ENCODE assay signal across 8 cellular contexts in the genomic region with DNA sequence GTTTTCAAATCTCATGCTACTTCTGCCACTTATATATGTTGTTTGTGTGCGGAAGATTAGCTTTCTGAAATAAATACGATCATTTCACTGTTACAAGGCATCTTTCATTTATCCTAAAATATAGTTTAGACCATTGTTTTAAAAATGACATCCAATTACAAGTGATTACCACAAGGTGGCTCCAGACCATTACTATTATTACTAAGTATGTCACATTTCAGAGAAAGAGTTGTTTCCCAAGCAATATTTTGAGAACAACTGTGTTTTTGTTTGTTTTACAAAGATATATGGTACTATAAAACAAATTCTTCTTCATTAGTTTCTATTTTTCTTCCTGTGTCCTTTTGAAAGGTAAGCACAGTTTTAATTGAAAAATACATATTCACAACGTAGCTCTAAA.
DNase-seq lines count a peak whose midpoint lies in the region; ATAC-seq and TF ChIP-seq lines count a peak whose summit lies in the region.

No MANE protein-coding gene starts in this region.

- TF ChIP-seq EP300 in esophagus muscularis mucosa (IDR thresholded peaks at IDR 0.05), result no peak

- H3K4me2 ChIP-seq in HCT116 (ENCODE audit: low read length), result no peak overlapping the region

- H3K9me2 ChIP-seq in HCT116 (ENCODE audit: insufficient read depth), result no peaks in the 10 kb centered on the region

- TF ChIP-seq CTCF in HCT116 (IDR thresholded peaks at IDR 0.05 in 2 of 3, conservative IDR thresholded peaks at IDR 0.05 in 1 of 3; ENCODE audit: borderline replicate concordance in 1 of 3, insufficient read depth in 1 of 3, low read depth in 2 of 3, low read length in 2 of 3) (peak; percentile 42 to 86 (median 81)), esophagus muscularis mucosa (IDR thresholded peaks at IDR 0.05) (peak; percentile 65 to 70 (median 69))

- no peaks in the 10 kb centered on the region for H3K9me3 ChIP-seq in HCT116 (ENCODE audit: control insufficient read depth in 1 of 2, insufficient read depth in 1 of 2, low read depth in 1 of 2, low read length in 2 of 2)
- H3K9me3 ChIP-seq in esophagus muscularis mucosa, result no peaks in the 10 kb centered on the region

- H3K27me3 ChIP-seq in HCT116 (ENCODE audit: insufficient read depth, low read length) (no peaks in the 10 kb centered on the region), esophagus muscularis mucosa (no peaks in the 10 kb centered on the region)

- H3K79me2 ChIP-seq in HCT116 (ENCODE audit: insufficient read depth, low read length), result no peaks in the 10 kb centered on the region

- intact Hi-C loops in HCT116 (cut with micrococcal nuclease) (loop anchor here (1.0 to 10.0 kb wide), 7 partner anchors 266 to 1229 kb away; no protein-coding TSS in a partner anchor), esophagus muscularis mucosa (cut with DNase I) (loop anchor here (5.0 kb wide), 1 partner anchor 741 kb away; no protein-coding TSS in a partner anchor)

- POLR2A ChIA-PET in HCT116 (lab: Charles Lee), result no interaction called here

- DNase-seq in COLO829 (ENCODE audit: low spot score), result peak; percentile 69
- peak; percentile 31 for DNase-seq in HCT116 (ENCODE audit: low read depth, low spot score)
- DNase-seq in OCI-M1 (lab: John Stamatoyannopoulos, UW), result peak; percentile 59
- DNase-seq in esophagus muscularis mucosa (ENCODE audit: extremely low spot score), result no peak
- DNase-seq in renal cortical epithelial cell (ENCODE audit: low read depth), result peak; percentile 56
- DNase-seq in HuH-7 (ENCODE audit: low spot score), result no peak

- no peak overlapping the region for H3K27ac ChIP-seq in HCT116 (ENCODE audit: low read depth, low read length)
- H3K27ac ChIP-seq in esophagus muscularis mucosa (replicated peaks in 1 of 4), result no peak overlapping the region

- no peak overlapping the region for H3K27ac Mint-ChIP-seq in stimulated activated memory B cell treated with anti-CD40 and anti-IgM and Interleukin-4, amounts not matched to agents 10 μg/mL and 1 μg/mL and 100 μg/mL, for 72 hours

- no TSS peak for BruUV-seq in HCT116 (replicated peaks; lab: Mats Ljungman, UMichigan)

- no peaks in the 10 kb centered on the region for H3K36me3 ChIP-seq in HCT116 (ENCODE audit: control insufficient read depth in 1 of 2, insufficient read depth in 2 of 2, low read length in 2 of 2)
- no peaks in the 10 kb centered on the region for H3K36me3 ChIP-seq in esophagus muscularis mucosa

- TF ChIP-seq RAD21 in HCT116 (IDR thresholded peaks at IDR 0.05; ENCODE audit: low read depth), result peak; percentile 87

- 53% methylated on average over 3 of the region's 3 CpGs for WGBS in esophagus muscularis mucosa

- RAD21 ChIA-PET in HCT116 (lab: Charles Lee; ENCODE audit: low non-redundant PET in 1 of 2, low total read pairs in 2 of 2, uncharacterized antibody in 2 of 2, unreplicated experiment in 2 of 2), result no interaction called here

- H3K27me3 Mint-ChIP-seq in stimulated activated memory B cell treated with anti-CD40 and anti-IgM and Interleukin-4, amounts not matched to agents 10 μg/mL and 1 μg/mL and 100 μg/mL, for 72 hours, result no peaks in the 10 kb centered on the region

- CTCF ChIA-PET in HCT116 (lab: Charles Lee), result interaction anchor here (0.9 to 1.9 kb wide), 6 partner anchors 15 to 945 kb away, joined by 3 to 5 read pairs (median 3); no protein-coding TSS in a partner anchor

- no peaks in the 10 kb centered on the region for H3K9me3 Mint-ChIP-seq in stimulated activated memory B cell treated with anti-CD40 and anti-IgM and Interleukin-4, amounts not matched to agents 10 μg/mL and 1 μg/mL and 100 μg/mL, for 72 hours

- H3K4me1 ChIP-seq in HCT116 (ENCODE audit: control insufficient read depth in 1 of 2, insufficient read depth in 2 of 2, low read length in 2 of 2) (peaks cover 0 to 4% of the 10 kb centered on the region in 2 experiments; a peak in 1 of 4 replicates), esophagus muscularis mucosa (peaks cover 0 to 27% (median 25%) of the 10 kb centered on the region in 4 donors)

- peak overlapping the region; percentile 33 for H2AFZ ChIP-seq in HCT116 (ENCODE audit: low read depth, low read length, poor library complexity, severe bottlenecking)

- ATAC-seq in HCT116 (no peak), HG02571 (IDR thresholded peaks at IDR 0.05; ENCODE audit: unreplicated experiment) (no peak)
- no peak for ATAC-seq in stimulated activated memory B cell treated with anti-CD40 and anti-IgM and Interleukin-4, amounts not matched to agents 10 μg/mL and 1 μg/mL and 100 μg/mL, for 72 hours

- no peaks in the 10 kb centered on the region for H3K36me3 Mint-ChIP-seq in stimulated activated memory B cell treated with anti-CD40 and anti-IgM and Interleukin-4, amounts not matched to agents 10 μg/mL and 1 μg/mL and 100 μg/mL, for 72 hours

- TF ChIP-seq POLR2A in HCT116 (IDR thresholded peaks at IDR 0.05; ENCODE audit: borderline replicate concordance, extremely low read depth, insufficient read depth, insufficient read length) (no peak), esophagus muscularis mucosa (IDR thresholded peaks at IDR 0.05; ENCODE audit: low read depth) (no peak)

- no peak overlapping the region for H3K9ac ChIP-seq in HCT116 (ENCODE audit: low read length)

- H3K4me1 Mint-ChIP-seq in stimulated activated memory B cell treated with anti-CD40 and anti-IgM and Interleukin-4, amounts not matched to agents 10 μg/mL and 1 μg/mL and 100 μg/mL, for 72 hours, result no peaks in the 10 kb centered on the region

- no peak overlapping the region for H3K4me3 Mint-ChIP-seq in stimulated activated memory B cell treated with anti-CD40 and anti-IgM and Interleukin-4, amounts not matched to agents 10 μg/mL and 1 μg/mL and 100 μg/mL, for 72 hours

- H3K4me3 ChIP-seq in HCT116 (replicated peaks in 1 of 2; ENCODE audit: low read depth in 1 of 2, low read length in 2 of 2) (no peak overlapping the region), esophagus muscularis mucosa (no peak overlapping the region)

- no peaks in the 10 kb centered on the region for H4K20me1 ChIP-seq in HCT116 (ENCODE audit: insufficient read depth)

TF ChIP-seq in HCT116, 20 proteins besides CTCF, POLR2A, EP300 and RAD21:
- TF ChIP-seq, protein P1, sequence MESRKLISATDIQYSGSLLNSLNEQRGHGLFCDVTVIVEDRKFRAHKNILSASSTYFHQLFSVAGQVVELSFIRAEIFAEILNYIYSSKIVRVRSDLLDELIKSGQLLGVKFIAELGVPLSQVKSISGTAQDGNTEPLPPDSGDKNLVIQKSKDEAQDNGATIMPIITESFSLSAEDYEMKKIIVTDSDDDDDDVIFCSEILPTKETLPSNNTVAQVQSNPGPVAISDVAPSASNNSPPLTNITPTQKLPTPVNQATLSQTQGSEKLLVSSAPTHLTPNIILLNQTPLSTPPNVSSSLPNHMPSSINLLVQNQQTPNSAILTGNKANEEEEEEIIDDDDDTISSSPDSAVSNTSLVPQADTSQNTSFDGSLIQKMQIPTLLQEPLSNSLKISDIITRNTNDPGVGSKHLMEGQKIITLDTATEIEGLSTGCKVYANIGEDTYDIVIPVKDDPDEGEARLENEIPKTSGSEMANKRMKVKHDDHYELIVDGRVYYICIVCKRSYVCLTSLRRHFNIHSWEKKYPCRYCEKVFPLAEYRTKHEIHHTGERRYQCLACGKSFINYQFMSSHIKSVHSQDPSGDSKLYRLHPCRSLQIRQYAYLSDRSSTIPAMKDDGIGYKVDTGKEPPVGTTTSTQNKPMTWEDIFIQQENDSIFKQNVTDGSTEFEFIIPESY (IDR thresholded peaks at IDR 0.05; ENCODE audit: extremely low read depth, insufficient replicate concordance, low read length), result no peak
- TF ChIP-seq EZH2 (IDR thresholded peaks at IDR 0.05), result no peak
- TF ChIP-seq EGR1 (IDR thresholded peaks at IDR 0.05; ENCODE audit: low read depth), result no peak
- no peak for TF ChIP-seq CBX3 (IDR thresholded peaks at IDR 0.05; ENCODE audit: low read depth)
- TF ChIP-seq ZNF274 (IDR thresholded peaks at IDR 0.05; ENCODE audit: low read depth, low read length), result no peak
- no peak for TF ChIP-seq YY1 (IDR thresholded peaks at IDR 0.05; ENCODE audit: extremely low read depth, insufficient replicate concordance, low read depth, low read length)
- no peak for TF ChIP-seq FOSL1 (IDR thresholded peaks at IDR 0.05; ENCODE audit: low read depth)
- TF ChIP-seq SP1 (IDR thresholded peaks at IDR 0.05; ENCODE audit: low read depth), result no peak
- no peak for TF ChIP-seq ZFX (IDR thresholded peaks at IDR 0.05)

Comparison
In these comparisons a context has a peak if more than half of its experiments do, and no peak if none do; other contexts are left out.
1. DNase-seq: peak in COLO829 (single experiment), HCT116 (single experiment), OCI-M1 (single experiment) and renal cortical epithelial cell (single experiment); none in esophagus muscularis mucosa (single experiment) and HuH-7 (single experiment).